In genomic region chr22:42745118-42745517, GRCh38 we compare ENCODE assay signal across 2 cellular contexts.
TF ChIP-seq lines count a peak whose summit lies in the region.

No MANE protein-coding gene starts in this region.

TF ChIP-seq in SK-N-SH treated with all-trans-retinoic acid at 6 μM for 48 hours, 23 proteins besides CTCF, POLR2A, EP300 and RAD21 (continued from another document):
- TF ChIP-seq, protein P1, sequence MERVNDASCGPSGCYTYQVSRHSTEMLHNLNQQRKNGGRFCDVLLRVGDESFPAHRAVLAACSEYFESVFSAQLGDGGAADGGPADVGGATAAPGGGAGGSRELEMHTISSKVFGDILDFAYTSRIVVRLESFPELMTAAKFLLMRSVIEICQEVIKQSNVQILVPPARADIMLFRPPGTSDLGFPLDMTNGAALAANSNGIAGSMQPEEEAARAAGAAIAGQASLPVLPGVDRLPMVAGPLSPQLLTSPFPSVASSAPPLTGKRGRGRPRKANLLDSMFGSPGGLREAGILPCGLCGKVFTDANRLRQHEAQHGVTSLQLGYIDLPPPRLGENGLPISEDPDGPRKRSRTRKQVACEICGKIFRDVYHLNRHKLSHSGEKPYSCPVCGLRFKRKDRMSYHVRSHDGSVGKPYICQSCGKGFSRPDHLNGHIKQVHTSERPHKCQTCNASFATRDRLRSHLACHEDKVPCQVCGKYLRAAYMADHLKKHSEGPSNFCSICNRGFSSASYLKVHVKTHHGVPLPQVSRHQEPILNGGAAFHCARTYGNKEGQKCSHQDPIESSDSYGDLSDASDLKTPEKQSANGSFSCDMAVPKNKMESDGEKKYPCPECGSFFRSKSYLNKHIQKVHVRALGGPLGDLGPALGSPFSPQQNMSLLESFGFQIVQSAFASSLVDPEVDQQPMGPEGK (CRISPR knock-in tag; IDR thresholded peaks at IDR 0.05; ENCODE audit: borderline replicate concordance) = no peak
- TF ChIP-seq, protein P2, sequence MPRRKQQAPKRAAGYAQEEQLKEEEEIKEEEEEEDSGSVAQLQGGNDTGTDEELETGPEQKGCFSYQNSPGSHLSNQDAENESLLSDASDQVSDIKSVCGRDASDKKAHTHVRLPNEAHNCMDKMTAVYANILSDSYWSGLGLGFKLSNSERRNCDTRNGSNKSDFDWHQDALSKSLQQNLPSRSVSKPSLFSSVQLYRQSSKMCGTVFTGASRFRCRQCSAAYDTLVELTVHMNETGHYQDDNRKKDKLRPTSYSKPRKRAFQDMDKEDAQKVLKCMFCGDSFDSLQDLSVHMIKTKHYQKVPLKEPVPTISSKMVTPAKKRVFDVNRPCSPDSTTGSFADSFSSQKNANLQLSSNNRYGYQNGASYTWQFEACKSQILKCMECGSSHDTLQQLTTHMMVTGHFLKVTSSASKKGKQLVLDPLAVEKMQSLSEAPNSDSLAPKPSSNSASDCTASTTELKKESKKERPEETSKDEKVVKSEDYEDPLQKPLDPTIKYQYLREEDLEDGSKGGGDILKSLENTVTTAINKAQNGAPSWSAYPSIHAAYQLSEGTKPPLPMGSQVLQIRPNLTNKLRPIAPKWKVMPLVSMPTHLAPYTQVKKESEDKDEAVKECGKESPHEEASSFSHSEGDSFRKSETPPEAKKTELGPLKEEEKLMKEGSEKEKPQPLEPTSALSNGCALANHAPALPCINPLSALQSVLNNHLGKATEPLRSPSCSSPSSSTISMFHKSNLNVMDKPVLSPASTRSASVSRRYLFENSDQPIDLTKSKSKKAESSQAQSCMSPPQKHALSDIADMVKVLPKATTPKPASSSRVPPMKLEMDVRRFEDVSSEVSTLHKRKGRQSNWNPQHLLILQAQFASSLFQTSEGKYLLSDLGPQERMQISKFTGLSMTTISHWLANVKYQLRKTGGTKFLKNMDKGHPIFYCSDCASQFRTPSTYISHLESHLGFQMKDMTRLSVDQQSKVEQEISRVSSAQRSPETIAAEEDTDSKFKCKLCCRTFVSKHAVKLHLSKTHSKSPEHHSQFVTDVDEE (CRISPR knock-in tag; IDR thresholded peaks at IDR 0.05) = no peak
- no peak for TF ChIP-seq CREB5 (CRISPR knock-in tag; IDR thresholded peaks at IDR 0.05; ENCODE audit: low read depth)
- TF ChIP-seq TOX (CRISPR knock-in tag; IDR thresholded peaks at IDR 0.05; ENCODE audit: borderline replicate concordance) = no peak

TF ChIP-seq in SK-N-SH, 30 proteins besides CTCF, POLR2A, EP300 and RAD21 (continued from another document):
- TF ChIP-seq IRF3 (IDR thresholded peaks at IDR 0.05; ENCODE audit: low read depth, low read length) (no peak), MEF2A (IDR thresholded peaks at IDR 0.05; ENCODE audit: borderline replicate concordance, low read depth) (no peak), TCF12 (IDR thresholded peaks at IDR 0.05) (no peak), ELF1 (IDR thresholded peaks at IDR 0.05) (no peak), GATA2 (CRISPR knock-in tag; IDR thresholded peaks at IDR 0.05) (no peak), TEAD4 (IDR thresholded peaks at IDR 0.05; ENCODE audit: borderline replicate concordance, insufficient read depth) (no peak)
